Comparison of ENCODE assay signal across 24 cellular contexts in genomic region chr9:69331444-69331843, GRCh38. TPM values are rescaled to one million over a fixed set of nuclear protein-coding genes. Genes with fewer than 3 reads are reported as not detected.
DNase-seq lines count a peak whose midpoint lies in the region; ATAC-seq and TF ChIP-seq lines count a peak whose summit lies in the region.
"Had no signal": no experiment of that assay in that cellular context is flagged by ENCODE, and none has a peak within 500 bp of the region (broad histone marks: within the 10 kb centered on the region; RNA-seq: fewer than 3 reads in every experiment).

No MANE protein-coding gene starts in this region.

- DNase-seq in mammary epithelial cell = peak; percentile 73
- DNase-seq in esophagus squamous epithelium (lab: John Stamatoyannopoulos, UW) = no peak
- DNase-seq in smooth muscle cell (lab: John Stamatoyannopoulos, UW; ENCODE audit: unreplicated experiment) = no peak
- DNase-seq in HK-2 (ENCODE audit: unreplicated experiment) = no peak
- no peak for DNase-seq in DMS114 treated with DMSO at 0.1 percent for 48 hours (lab: John Stamatoyannopoulos, UW; ENCODE audit: unreplicated experiment)
- DNase-seq: CD4-positive, alpha-beta T cell; DMS53; Karpas-422; NCI-H1105 treated with DMSO at 0.1 percent for 48 hours; NCI-H146; NCI-H1930; NCI-H2107; NCI-H524 treated with DMSO at 0.1 percent for 48 hours; NCI-H774; Right ventricle myocardium superior had no signal

- WGBS in mammary epithelial cell (ENCODE audit: low coverage, missing lambda C conversion rate) = 29% methylated on average over 3 of the region's 3 CpGs
- WGBS in esophagus squamous epithelium, 2 donors = 57 to 63% methylated on average over 3 of the region's 3 CpGs
- 92% methylated on average over 3 of the region's 3 CpGs for WGBS in smooth muscle cell (ENCODE audit: low lambda C conversion rate)

- H3K4me2 ChIP-seq in Loucy (ENCODE audit: low read depth, low read length, poor library complexity, severe bottlenecking) (no peak overlapping the region), mammary epithelial cell (ENCODE audit: insufficient read depth, low read depth, low read length) (peak overlapping the region; percentile 74), smooth muscle cell (peak overlapping the region; percentile 13)
- H3K4me2 ChIP-seq: BLaER1 had no signal

- dilution Hi-C loops in mammary epithelial cell (cut with HindIII; ENCODE audit: low sequenced_read_pairs) = no loop called here

- TF ChIP-seq POLR2A in esophagus squamous epithelium (IDR thresholded peaks at IDR 0.05) = no peak

- H3K4me3 ChIP-seq in Loucy (ENCODE audit: low read length, poor library complexity, severe bottlenecking) (no peak overlapping the region), mammary epithelial cell (replicated peaks in 1 of 3; ENCODE audit: insufficient read depth in 1 of 3, low read depth in 2 of 3, low read length in 3 of 3) (peak overlapping the region in 2 of 3 experiments; percentile 28 to 31), esophagus squamous epithelium (peak overlapping the region in 1 of 4 donors; percentile 9), smooth muscle cell (no peak overlapping the region)
- H3K4me3 ChIP-seq: BLaER1, GM23338, HAP-1, SJSA1 had no signal

- H3F3A ChIP-seq in Loucy (ENCODE audit: low read depth) = no peaks in the 10 kb centered on the region
- no peaks in the 10 kb centered on the region for H3F3A ChIP-seq in smooth muscle cell (ENCODE audit: low read depth)

- no peak for ATAC-seq in GM21515 (IDR thresholded peaks at IDR 0.05; ENCODE audit: unreplicated experiment)
- ATAC-seq: HepG2 had no signal

- no peaks in the 10 kb centered on the region for H3K27me3 ChIP-seq in Loucy (ENCODE audit: insufficient read depth, low read length, poor library complexity, severe bottlenecking)
- no peaks in the 10 kb centered on the region for H3K27me3 ChIP-seq in mammary epithelial cell (ENCODE audit: insufficient read depth, low read length)
- no peaks in the 10 kb centered on the region for H3K27me3 ChIP-seq in esophagus squamous epithelium
- H3K27me3 ChIP-seq in smooth muscle cell (ENCODE audit: low read depth) = peaks cover 25% of the 10 kb centered on the region
- H3K27me3 ChIP-seq: BLaER1 had no signal

- peak overlapping the region; percentile 10 for H3K27ac ChIP-seq in mammary epithelial cell (ENCODE audit: insufficient read depth, low read depth, low read length)
- peak overlapping the region; percentile 47 to 69 (median 62) for H3K27ac ChIP-seq in esophagus squamous epithelium
- peak overlapping the region; percentile 59 for H3K27ac ChIP-seq in smooth muscle cell (ENCODE audit: low read depth)
- H3K27ac ChIP-seq: BLaER1, SJSA1 had no signal

- no peak for TF ChIP-seq CTCF in Loucy (conservative IDR thresholded peaks at IDR 0.05; ENCODE audit: low read length)
- no peak for TF ChIP-seq CTCF in mammary epithelial cell (conservative IDR thresholded peaks at IDR 0.05 in 1 of 2, IDR thresholded peaks at IDR 0.05 in 1 of 2; ENCODE audit: extremely low read depth in 1 of 2, insufficient read depth in 1 of 2, low read depth in 1 of 2, low read length in 2 of 2)
- TF ChIP-seq CTCF in esophagus squamous epithelium (IDR thresholded peaks at IDR 0.05) = no peak
- TF ChIP-seq CTCF in smooth muscle cell (IDR thresholded peaks at IDR 0.05; ENCODE audit: borderline replicate concordance, insufficient read depth, poor library complexity, severe bottlenecking) = no peak

- no peaks in the 10 kb centered on the region for H3K9me3 ChIP-seq in Loucy (ENCODE audit: insufficient read depth, low read depth, low read length)
- H3K9me3 ChIP-seq in mammary epithelial cell (replicated peaks; ENCODE audit: insufficient read depth, low read length) = no peaks in the 10 kb centered on the region
- H3K9me3 ChIP-seq in esophagus squamous epithelium = no peaks in the 10 kb centered on the region
- H3K9me3 ChIP-seq in smooth muscle cell (replicated peaks; ENCODE audit: low read depth) = no peaks in the 10 kb centered on the region
- H3K9me3 ChIP-seq: BLaER1, HAP-1, SJSA1 had no signal

- in situ Hi-C loops in mammary epithelial cell (cut with MboI; ENCODE audit: low sequenced_read_pairs in 2 of 2) = no loop called here

- BruUV-seq in mammary epithelial cell (replicated peaks; lab: Mats Ljungman, UMichigan) = no TSS peak

- CTCF ChIA-PET in mammary epithelial cell (lab: Charles Lee; ENCODE audit: low non-redundant PET) = no interaction called here

- H2AFZ ChIP-seq in Loucy (ENCODE audit: low read length) (peak overlapping the region; percentile 22; the same call in 1 of the 2 replicates), mammary epithelial cell (ENCODE audit: low read depth, low read length) (peak overlapping the region; percentile 62), smooth muscle cell (ENCODE audit: low read depth) (no peak overlapping the region)
- H2AFZ ChIP-seq: GM23338 had no signal

- H3K4me1 ChIP-seq in Loucy (ENCODE audit: insufficient read depth, low read length, poor library complexity, severe bottlenecking) = no peaks in the 10 kb centered on the region
- H3K4me1 ChIP-seq in mammary epithelial cell (ENCODE audit: insufficient read depth, low read length) = peaks cover 15% of the 10 kb centered on the region
- peaks cover 0 to 38% (median 7%) of the 10 kb centered on the region in 3 donors for H3K4me1 ChIP-seq in esophagus squamous epithelium
- no peaks in the 10 kb centered on the region for H3K4me1 ChIP-seq in smooth muscle cell (ENCODE audit: low read depth)
- H3K4me1 ChIP-seq: BLaER1, SJSA1 had no signal

- no peaks in the 10 kb centered on the region for H3K36me3 ChIP-seq in Loucy (ENCODE audit: insufficient read depth, low read length)
- no peaks in the 10 kb centered on the region for H3K36me3 ChIP-seq in mammary epithelial cell (ENCODE audit: insufficient read depth, low read length)
- H3K36me3 ChIP-seq in esophagus squamous epithelium = no peaks in the 10 kb centered on the region
- no peaks in the 10 kb centered on the region for H3K36me3 ChIP-seq in smooth muscle cell (ENCODE audit: low read depth)
- H3K36me3 ChIP-seq: BLaER1, HAP-1, SJSA1 had no signal

- H4K20me1 ChIP-seq in Loucy (ENCODE audit: insufficient read depth, low read length, poor library complexity, severe bottlenecking) (no peaks in the 10 kb centered on the region), mammary epithelial cell (ENCODE audit: insufficient read depth, low read length) (no peaks in the 10 kb centered on the region), smooth muscle cell (ENCODE audit: low read depth) (no peaks in the 10 kb centered on the region)
- H4K20me1 ChIP-seq: BLaER1 had no signal

- H3K9ac ChIP-seq in Loucy (ENCODE audit: low read depth, low read length, poor library complexity, severe bottlenecking) = no peak overlapping the region
- no peak overlapping the region for H3K9ac ChIP-seq in mammary epithelial cell (ENCODE audit: insufficient read depth, low read length)
- H3K9ac ChIP-seq in smooth muscle cell (ENCODE audit: low read depth) = no peak overlapping the region
- H3K9ac ChIP-seq: BLaER1 had no signal

- H3K9me2 ChIP-seq in Loucy (replicated peaks; ENCODE audit: low read depth, low read length) = no peaks in the 10 kb centered on the region

- H3K79me2 ChIP-seq in Loucy (ENCODE audit: insufficient read depth, low read length) (no peaks in the 10 kb centered on the region), mammary epithelial cell (ENCODE audit: insufficient read depth, low read length) (no peaks in the 10 kb centered on the region), smooth muscle cell (ENCODE audit: low read depth) (no peaks in the 10 kb centered on the region)

- intact Hi-C loops in mammary epithelial cell (cut with micrococcal nuclease) (no loop called here), esophagus squamous epithelium (cut with DNase I) (no loop called here)

RNA-seq across cellular contexts. Expression of gene ENTREP1, which starts 6.4 kb away (rescaled TPM):
- total RNA-seq in mammary epithelial cell (10 to 100 TPM in 1 of 2 donors, 1 to 10 TPM in 1; 6.2 to 12.5 TPM), esophagus squamous epithelium (1 to 10 TPM; 1.5 to 9.2 (median 3.2) TPM), smooth muscle cell (6.1 and 7.3 TPM in 2 replicates)
- polyA plus RNA-seq in mammary epithelial cell (1.3 TPM), smooth muscle cell (2.4 and 9.8 TPM in 2 replicates)
- polyA minus RNA-seq in mammary epithelial cell = 10.1 TPM
- total RNA-seq: G401, HepG2, SJSA1 had no signal
- polyA plus RNA-seq: AG04450, HepG2 had no signal

Comparison
In these comparisons a context has a peak if more than half of its experiments do, and no peak if none do; other contexts are left out.
1. H3K4me3 ChIP-seq: peak in mammary epithelial cell (2 of 3); none in Loucy (single experiment) and smooth muscle cell (single experiment).
2. H3K27ac ChIP-seq: peak in every context shown above with its lines; median percentile 62 in esophagus squamous epithelium; 59 in smooth muscle cell; 10 in mammary epithelial cell.